ENCODE assay signal across 1 cellular context in the genomic region with DNA sequence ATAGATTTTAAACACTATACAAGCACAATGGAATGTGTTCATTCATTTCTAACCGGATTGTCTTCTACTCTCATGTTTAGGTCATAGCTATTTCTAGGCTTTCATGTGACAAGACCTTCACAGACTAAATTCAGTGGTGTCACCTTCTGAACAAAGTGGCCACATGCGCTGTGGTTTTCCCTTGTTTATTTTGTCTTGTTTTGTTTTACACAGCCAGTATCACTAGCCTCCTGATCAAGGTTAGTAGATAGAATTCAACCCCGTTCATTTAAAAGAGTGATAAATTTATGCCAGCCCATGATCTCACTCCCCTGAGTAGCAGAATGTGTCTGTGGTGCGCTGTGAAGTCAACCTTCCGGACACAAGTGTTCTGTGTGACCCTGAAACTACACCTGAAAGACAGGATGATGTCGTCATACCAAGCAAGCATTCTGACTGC.
TF ChIP-seq lines count a peak whose summit lies in the region.

No MANE protein-coding gene starts in this region.

TF ChIP-seq in GM12878, 131 proteins besides CTCF, POLR2A, EP300 and RAD21 (continued from another document and continues in another):
- peak; percentile 77; the same call in 1 of the 2 replicates for TF ChIP-seq RELB (IDR thresholded peaks at IDR 0.05; ENCODE audit: low read depth)
- TF ChIP-seq TBL1XR1 (IDR thresholded peaks at IDR 0.05; ENCODE audit: low read depth, low read length): peak; percentile 86
- peak; percentile 67; the same call in 1 of the 2 replicates for TF ChIP-seq IKZF1 (conservative IDR thresholded peaks at IDR 0.05)
- TF ChIP-seq, protein P1, sequence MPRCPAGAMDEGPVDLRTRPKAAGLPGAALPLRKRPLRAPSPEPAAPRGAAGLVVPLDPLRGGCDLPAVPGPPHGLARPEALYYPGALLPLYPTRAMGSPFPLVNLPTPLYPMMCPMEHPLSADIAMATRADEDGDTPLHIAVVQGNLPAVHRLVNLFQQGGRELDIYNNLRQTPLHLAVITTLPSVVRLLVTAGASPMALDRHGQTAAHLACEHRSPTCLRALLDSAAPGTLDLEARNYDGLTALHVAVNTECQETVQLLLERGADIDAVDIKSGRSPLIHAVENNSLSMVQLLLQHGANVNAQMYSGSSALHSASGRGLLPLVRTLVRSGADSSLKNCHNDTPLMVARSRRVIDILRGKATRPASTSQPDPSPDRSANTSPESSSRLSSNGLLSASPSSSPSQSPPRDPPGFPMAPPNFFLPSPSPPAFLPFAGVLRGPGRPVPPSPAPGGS (IDR thresholded peaks at IDR 0.05; ENCODE audit: borderline replicate concordance, insufficient read depth, low read depth, low read length, poor library complexity, severe bottlenecking): peak; percentile 76
- peak; percentile 90 for TF ChIP-seq CREM (IDR thresholded peaks at IDR 0.05; ENCODE audit: low read depth)
- TF ChIP-seq HDGF (IDR thresholded peaks at IDR 0.05): no peak
- TF ChIP-seq ZSCAN29 (IDR thresholded peaks at IDR 0.05): 0 out of 2 replicates have a peak, but pooled peaks have one; percentile 58
- TF ChIP-seq FOXK2 (IDR thresholded peaks at IDR 0.05): no peak
- peak; percentile 98 for TF ChIP-seq NFIC (IDR thresholded peaks at IDR 0.05; ENCODE audit: low read depth, low read length)
- no peak for TF ChIP-seq NR2C1 (IDR thresholded peaks at IDR 0.05)
- TF ChIP-seq IRF5 (IDR thresholded peaks at IDR 0.05; ENCODE audit: borderline replicate concordance): no peak
- no peak for TF ChIP-seq TCF3 (IDR thresholded peaks at IDR 0.05; ENCODE audit: borderline replicate concordance, insufficient read depth, low read depth, low read length)
- no peak for TF ChIP-seq NRF1 (conservative IDR thresholded peaks at IDR 0.05; ENCODE audit: low read depth, low read length)
- TF ChIP-seq RUNX3 (IDR thresholded peaks at IDR 0.05; ENCODE audit: low read length): peak; percentile 99
- TF ChIP-seq RCOR1 (conservative IDR thresholded peaks at IDR 0.05; ENCODE audit: low read depth, low read length): no peak
- 0 out of 2 replicates have a peak, but pooled peaks have one; percentile 47 for TF ChIP-seq TARDBP (IDR thresholded peaks at IDR 0.05; ENCODE audit: borderline replicate concordance)
- no peak for TF ChIP-seq MXI1 (IDR thresholded peaks at IDR 0.05; ENCODE audit: low read depth, low read length)
- TF ChIP-seq CREB1 (IDR thresholded peaks at IDR 0.05; ENCODE audit: low read depth): peak; percentile 91
- TF ChIP-seq, protein P2, sequence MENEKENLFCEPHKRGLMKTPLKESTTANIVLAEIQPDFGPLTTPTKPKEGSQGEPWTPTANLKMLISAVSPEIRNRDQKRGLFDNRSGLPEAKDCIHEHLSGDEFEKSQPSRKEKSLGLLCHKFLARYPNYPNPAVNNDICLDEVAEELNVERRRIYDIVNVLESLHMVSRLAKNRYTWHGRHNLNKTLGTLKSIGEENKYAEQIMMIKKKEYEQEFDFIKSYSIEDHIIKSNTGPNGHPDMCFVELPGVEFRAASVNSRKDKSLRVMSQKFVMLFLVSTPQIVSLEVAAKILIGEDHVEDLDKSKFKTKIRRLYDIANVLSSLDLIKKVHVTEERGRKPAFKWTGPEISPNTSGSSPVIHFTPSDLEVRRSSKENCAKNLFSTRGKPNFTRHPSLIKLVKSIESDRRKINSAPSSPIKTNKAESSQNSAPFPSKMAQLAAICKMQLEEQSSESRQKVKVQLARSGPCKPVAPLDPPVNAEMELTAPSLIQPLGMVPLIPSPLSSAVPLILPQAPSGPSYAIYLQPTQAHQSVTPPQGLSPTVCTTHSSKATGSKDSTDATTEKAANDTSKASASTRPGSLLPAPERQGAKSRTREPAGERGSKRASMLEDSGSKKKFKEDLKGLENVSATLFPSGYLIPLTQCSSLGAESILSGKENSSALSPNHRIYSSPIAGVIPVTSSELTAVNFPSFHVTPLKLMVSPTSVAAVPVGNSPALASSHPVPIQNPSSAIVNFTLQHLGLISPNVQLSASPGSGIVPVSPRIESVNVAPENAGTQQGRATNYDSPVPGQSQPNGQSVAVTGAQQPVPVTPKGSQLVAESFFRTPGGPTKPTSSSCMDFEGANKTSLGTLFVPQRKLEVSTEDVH (IDR thresholded peaks at IDR 0.05; ENCODE audit: low read depth, partially characterized antibody): peak; percentile 34
- no peak for TF ChIP-seq LARP7 (IDR thresholded peaks at IDR 0.05)
- TF ChIP-seq MTA2 (IDR thresholded peaks at IDR 0.05; ENCODE audit: low read depth): peak; percentile 90
- TF ChIP-seq SMAD5 (IDR thresholded peaks at IDR 0.05; ENCODE audit: low read depth): peak; percentile 50; the same call in 1 of the 2 replicates
- peak; percentile 74; the same call in 1 of the 2 replicates for TF ChIP-seq ESRRA (IDR thresholded peaks at IDR 0.05; ENCODE audit: low read length)
- peak; percentile 83 for TF ChIP-seq RAD51 (IDR thresholded peaks at IDR 0.05)
- no peak for TF ChIP-seq SMARCA5 (IDR thresholded peaks at IDR 0.05)
- peak; percentile 44; the same call in 1 of the 2 replicates for TF ChIP-seq BACH1 (IDR thresholded peaks at IDR 0.05; ENCODE audit: borderline replicate concordance)
- TF ChIP-seq, protein P3, sequence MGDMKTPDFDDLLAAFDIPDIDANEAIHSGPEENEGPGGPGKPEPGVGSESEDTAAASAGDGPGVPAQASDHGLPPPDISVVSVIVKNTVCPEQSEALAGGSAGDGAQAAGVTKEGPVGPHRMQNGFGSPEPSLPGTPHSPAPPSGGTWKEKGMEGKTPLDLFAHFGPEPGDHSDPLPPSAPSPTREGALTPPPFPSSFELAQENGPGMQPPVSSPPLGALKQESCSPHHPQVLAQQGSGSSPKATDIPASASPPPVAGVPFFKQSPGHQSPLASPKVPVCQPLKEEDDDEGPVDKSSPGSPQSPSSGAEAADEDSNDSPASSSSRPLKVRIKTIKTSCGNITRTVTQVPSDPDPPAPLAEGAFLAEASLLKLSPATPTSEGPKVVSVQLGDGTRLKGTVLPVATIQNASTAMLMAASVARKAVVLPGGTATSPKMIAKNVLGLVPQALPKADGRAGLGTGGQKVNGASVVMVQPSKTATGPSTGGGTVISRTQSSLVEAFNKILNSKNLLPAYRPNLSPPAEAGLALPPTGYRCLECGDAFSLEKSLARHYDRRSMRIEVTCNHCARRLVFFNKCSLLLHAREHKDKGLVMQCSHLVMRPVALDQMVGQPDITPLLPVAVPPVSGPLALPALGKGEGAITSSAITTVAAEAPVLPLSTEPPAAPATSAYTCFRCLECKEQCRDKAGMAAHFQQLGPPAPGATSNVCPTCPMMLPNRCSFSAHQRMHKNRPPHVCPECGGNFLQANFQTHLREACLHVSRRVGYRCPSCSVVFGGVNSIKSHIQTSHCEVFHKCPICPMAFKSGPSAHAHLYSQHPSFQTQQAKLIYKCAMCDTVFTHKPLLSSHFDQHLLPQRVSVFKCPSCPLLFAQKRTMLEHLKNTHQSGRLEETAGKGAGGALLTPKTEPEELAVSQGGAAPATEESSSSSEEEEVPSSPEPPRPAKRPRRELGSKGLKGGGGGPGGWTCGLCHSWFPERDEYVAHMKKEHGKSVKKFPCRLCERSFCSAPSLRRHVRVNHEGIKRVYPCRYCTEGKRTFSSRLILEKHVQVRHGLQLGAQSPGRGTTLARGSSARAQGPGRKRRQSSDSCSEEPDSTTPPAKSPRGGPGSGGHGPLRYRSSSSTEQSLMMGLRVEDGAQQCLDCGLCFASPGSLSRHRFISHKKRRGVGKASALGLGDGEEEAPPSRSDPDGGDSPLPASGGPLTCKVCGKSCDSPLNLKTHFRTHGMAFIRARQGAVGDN (IDR thresholded peaks at IDR 0.05): peak; percentile 84; the same call in 1 of the 2 replicates
- no peak for TF ChIP-seq POLR2AphosphoS2 (IDR thresholded peaks at IDR 0.05; ENCODE audit: low read depth, low read length)
- peak; percentile 66; the same call in 1 of the 2 replicates for TF ChIP-seq GATAD2B (conservative IDR thresholded peaks at IDR 0.05; ENCODE audit: low read depth)
- TF ChIP-seq SUPT20H (IDR thresholded peaks at IDR 0.05; ENCODE audit: borderline replicate concordance, control insufficient read depth, low read depth, low read length): no peak
- peak in 1 of 2 experiments; percentile 83; a peak in 2 of 4 replicates for TF ChIP-seq ETV6 (conservative IDR thresholded peaks at IDR 0.05 in 1 of 2, IDR thresholded peaks at IDR 0.05 in 1 of 2; ENCODE audit: borderline replicate concordance in 1 of 2, low read depth in 1 of 2)
- TF ChIP-seq SRF (IDR thresholded peaks at IDR 0.05; ENCODE audit: low read depth in 2 of 2, low read length in 2 of 2): no peak
- TF ChIP-seq RB1 (IDR thresholded peaks at IDR 0.05; ENCODE audit: borderline replicate concordance): no peak
- no peak for TF ChIP-seq E4F1 (IDR thresholded peaks at IDR 0.05; ENCODE audit: borderline replicate concordance, partially characterized antibody)
- peak; percentile 62; the same call in 1 of the 2 replicates for TF ChIP-seq JUND (IDR thresholded peaks at IDR 0.05; ENCODE audit: low read depth, low read length)
- no peak for TF ChIP-seq STAT3 (IDR thresholded peaks at IDR 0.05; ENCODE audit: low read depth, low read length)
- TF ChIP-seq TCF7 (IDR thresholded peaks at IDR 0.05; ENCODE audit: borderline replicate concordance): peak; percentile 58; the same call in 1 of the 2 replicates
- TF ChIP-seq NFXL1 (IDR thresholded peaks at IDR 0.05; ENCODE audit: borderline replicate concordance): no peak
- peak; percentile 96 for TF ChIP-seq SKIL (IDR thresholded peaks at IDR 0.05; ENCODE audit: low read depth, poor library complexity, severe bottlenecking)
- no peak for TF ChIP-seq SUZ12 (IDR thresholded peaks at IDR 0.05; ENCODE audit: unreplicated experiment)
- peak; percentile 82 for TF ChIP-seq CBFB (IDR thresholded peaks at IDR 0.05; ENCODE audit: low read depth)
- no peak for TF ChIP-seq PBX3 (IDR thresholded peaks at IDR 0.05; ENCODE audit: insufficient replicate concordance, low read depth, low read length)
- peak in 1 of 2 experiments; percentile 96; a peak in 1 of 4 replicates for TF ChIP-seq CEBPB (IDR thresholded peaks at IDR 0.05; ENCODE audit: borderline replicate concordance in 1 of 2, low read depth in 2 of 2, low read length in 2 of 2)
- TF ChIP-seq FOS (IDR thresholded peaks at IDR 0.05; ENCODE audit: borderline replicate concordance, extremely low read depth, insufficient read length): no peak
